Comparison of ENCODE assay signal across 10 cellular contexts in the genomic region with DNA sequence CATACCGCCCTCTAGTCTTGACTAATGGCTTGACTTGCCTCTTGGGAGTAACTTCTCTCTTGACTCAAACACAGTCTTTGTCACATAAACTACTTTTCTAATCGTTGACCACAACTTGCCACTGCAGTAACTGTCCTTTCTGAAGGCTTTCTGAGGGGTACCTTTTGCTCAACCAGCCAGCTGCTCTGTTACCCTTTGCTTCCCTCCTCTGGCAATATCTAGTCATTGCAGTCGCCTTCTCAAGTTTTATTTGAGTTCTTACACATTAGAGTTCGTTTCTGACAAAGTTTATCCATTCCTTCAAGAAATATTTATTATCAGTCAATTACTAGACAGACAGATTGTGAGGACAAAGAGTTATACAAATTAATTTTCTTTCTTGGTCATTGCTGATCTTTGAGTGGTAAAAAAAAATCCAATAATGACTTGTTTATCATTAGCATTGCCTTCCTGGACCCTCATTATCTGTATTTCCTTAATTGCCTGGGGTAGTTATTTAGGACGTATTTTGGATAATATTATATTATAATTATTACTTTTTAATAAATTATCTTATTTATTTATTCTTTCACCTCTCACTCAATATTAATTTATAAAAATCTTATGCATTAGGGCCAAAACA.
DNase-seq lines count a peak whose midpoint lies in the region; ATAC-seq and TF ChIP-seq lines count a peak whose summit lies in the region.
"Had no signal": no experiment of that assay in that cellular context is flagged by ENCODE, and none has a peak within 500 bp of the region (broad histone marks: within the 10 kb centered on the region; RNA-seq: fewer than 3 reads in every experiment).

No MANE protein-coding gene starts in this region.

- WGBS in heart left ventricle, 4 donors, result 14 to 18% (median 17%) methylated on average over 5 of the region's 5 CpGs

- no peak overlapping the region for H3K4me3 Mint-ChIP-seq in naive B cell
- no peak overlapping the region for H3K4me3 Mint-ChIP-seq in natural killer cell
- H3K4me3 Mint-ChIP-seq: central memory CD8-positive, alpha-beta T cell; stimulated activated naive CD8-positive, alpha-beta T cell treated with anti-CD3 and anti-CD28 coated beads, Interleukin-15, Interleukin-2, amounts not matched to agents 100 ng/mL and 50 ng/mL, for 24 hours had no signal

- no peak for DNase-seq in heart left ventricle
- DNase-seq in left cardiac atrium, result no peak
- peak; percentile 24 for DNase-seq in NCI-H82 treated with DMSO at 0.1 percent for 48 hours (lab: John Stamatoyannopoulos, UW; ENCODE audit: unreplicated experiment)
- DNase-seq in dermis blood vessel endothelial cell, result peak; percentile 18
- peak; percentile 1 for DNase-seq in naive B cell
- no peak for DNase-seq in natural killer cell

- TF ChIP-seq CTCF in heart left ventricle (IDR thresholded peaks at IDR 0.05), result peak in 10 of 12 donors; percentile 13 to 56 (median 41)
- no peak for TF ChIP-seq CTCF in natural killer cell (IDR thresholded peaks at IDR 0.05)

- H3K27me3 Mint-ChIP-seq in naive B cell (no peaks in the 10 kb centered on the region), natural killer cell (ENCODE audit: low read depth in 2 of 2) (no peaks in the 10 kb centered on the region)
- H3K27me3 Mint-ChIP-seq: central memory CD8-positive, alpha-beta T cell; stimulated activated naive CD8-positive, alpha-beta T cell treated with anti-CD3 and anti-CD28 coated beads, Interleukin-15, Interleukin-2, amounts not matched to agents 100 ng/mL and 50 ng/mL, for 24 hours had no signal

- intact Hi-C loops in heart left ventricle (cut with DNase I), result no loop called here
- intact Hi-C loops in left cardiac atrium (cut with DNase I), result no loop called here
- intact Hi-C loops in natural killer cell (cut with micrococcal nuclease), result no loop called here

- H3K27me3 ChIP-seq in heart left ventricle, result no peaks in the 10 kb centered on the region

- no peak overlapping the region for H3K27ac ChIP-seq in heart left ventricle

- H3K4me1 Mint-ChIP-seq in naive B cell (no peaks in the 10 kb centered on the region), natural killer cell (no peaks in the 10 kb centered on the region)
- H3K4me1 Mint-ChIP-seq: central memory CD8-positive, alpha-beta T cell had no signal

- ATAC-seq in heart left ventricle (no peak), left cardiac atrium (no peak), HG03378 (IDR thresholded peaks at IDR 0.05; ENCODE audit: unreplicated experiment) (peak; percentile 46), naive B cell (ENCODE audit: low read depth in 2 of 2) (no peak), natural killer cell (no peak), HG03108 (IDR thresholded peaks at IDR 0.05; ENCODE audit: unreplicated experiment) (no peak)

- peaks cover 0 to 6% (median 0%) of the 10 kb centered on the region in 12 donors for H3K9me3 ChIP-seq in heart left ventricle

- no peak overlapping the region for H3K27ac Mint-ChIP-seq in naive B cell
- H3K27ac Mint-ChIP-seq in natural killer cell, result no peak overlapping the region
- H3K27ac Mint-ChIP-seq: stimulated activated naive CD8-positive, alpha-beta T cell treated with anti-CD3 and anti-CD28 coated beads, Interleukin-15, Interleukin-2, amounts not matched to agents 100 ng/mL and 50 ng/mL, for 24 hours had no signal

- H3K4me1 ChIP-seq in heart left ventricle, result no peaks in the 10 kb centered on the region

- H3K36me3 ChIP-seq in heart left ventricle, result no peaks in the 10 kb centered on the region

- TF ChIP-seq POLR2A in heart left ventricle (IDR thresholded peaks at IDR 0.05), result no peak

- H3K36me3 Mint-ChIP-seq in naive B cell, result no peaks in the 10 kb centered on the region
- H3K36me3 Mint-ChIP-seq in natural killer cell, result no peaks in the 10 kb centered on the region

- H3K4me3 ChIP-seq in heart left ventricle, result no peak overlapping the region

- H3K9me3 Mint-ChIP-seq in naive B cell (peaks cover 0 to 4% (median 0%) of the 10 kb centered on the region in 7 donors), natural killer cell (peaks cover 10% of the 10 kb centered on the region in 2 donors)
- H3K9me3 Mint-ChIP-seq: stimulated activated naive CD8-positive, alpha-beta T cell treated with anti-CD3 and anti-CD28 coated beads, Interleukin-15, Interleukin-2, amounts not matched to agents 100 ng/mL and 50 ng/mL, for 24 hours had no signal

Comparison
In these comparisons a context has a peak if more than half of its experiments do, and no peak if none do; other contexts are left out.
1. DNase-seq: peak in NCI-H82 treated with DMSO at 0.1 percent for 48 hours (single experiment), dermis blood vessel endothelial cell (single experiment) and naive B cell (single experiment); none in heart left ventricle (0 of 5), left cardiac atrium (single experiment) and natural killer cell (single experiment).